ENCODE assay signal across 18 cellular contexts in the genomic region with DNA sequence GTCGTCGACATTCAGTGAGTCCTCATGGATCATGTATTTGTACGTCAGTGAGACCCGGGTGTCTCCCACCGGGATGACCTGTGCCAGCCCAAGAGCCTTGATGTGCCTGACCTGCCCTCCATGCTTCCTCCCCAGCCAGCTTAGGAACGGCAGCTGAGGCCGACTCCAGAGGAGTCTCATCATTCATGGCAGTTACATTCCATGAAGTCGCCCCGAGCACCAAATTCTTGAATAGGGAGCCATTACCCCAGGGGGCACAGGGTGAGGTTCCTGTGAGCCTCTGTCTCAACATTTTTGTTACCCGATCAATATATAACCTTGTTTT.
DNase-seq lines count a peak whose midpoint lies in the region; ATAC-seq and TF ChIP-seq lines count a peak whose summit lies in the region.
"Had no signal": no experiment of that assay in that cellular context is flagged by ENCODE, and none has a peak within 500 bp of the region (broad histone marks: within the 10 kb centered on the region; RNA-seq: fewer than 3 reads in every experiment).

No MANE protein-coding gene starts in this region.

- H3K4me3 Mint-ChIP-seq in activated T-cell treated with anti-CD3 and anti-CD28 coated beads, Interleukin-2, amount 50 U/mL, for 24 hours = no peak overlapping the region
- no peak overlapping the region for H3K4me3 Mint-ChIP-seq in activated T-cell treated with anti-CD3 and anti-CD28 coated beads, Interleukin-2, amount 50 U/mL, for 72 hours
- no peak overlapping the region for H3K4me3 Mint-ChIP-seq in activated naive CD4-positive, alpha-beta T cell treated with anti-CD3 and anti-CD28 coated beads, Interleukin-2, amount 10 ng/mL, durations not matched to agents 7 days and 5 days
- H3K4me3 Mint-ChIP-seq: B cell; CD8-positive, alpha-beta T cell had no signal

- peaks cover 4% of the 10 kb centered on the region for H4K20me1 ChIP-seq in osteoblast (ENCODE audit: insufficient read depth, low read length)
- H4K20me1 ChIP-seq: BLaER1 treated with 17β-estradiol and CSF1 and Interleukin-3, amounts not matched to agents 10 nM and 100 nM had no signal

- no peak for TF ChIP-seq POLR2A in Peyer's patch (IDR thresholded peaks at IDR 0.05)

- H3K4me2 ChIP-seq in osteoblast (ENCODE audit: insufficient read depth, low read length) = no peak overlapping the region
- H3K4me2 ChIP-seq: BLaER1 treated with 17β-estradiol and CSF1 and Interleukin-3, amounts not matched to agents 10 nM and 100 nM had no signal

- DNase-seq in activated T-cell treated with anti-CD3 and anti-CD28 coated beads, Interleukin-2, amount 50 U/mL, for 24 hours = peak; percentile 18
- DNase-seq in activated T-cell treated with anti-CD3 and anti-CD28 coated beads, Interleukin-2, amount 50 U/mL, for 72 hours = no peak
- peak in 2 of 3 donors; percentile 28 to 29 for DNase-seq in Peyer's patch
- peak; percentile 29 for DNase-seq in islet precursor cell
- DNase-seq in osteoblast (ENCODE audit: insufficient read length, low spot score, missing footprints) = peak; percentile 42
- no peak for DNase-seq in activated naive CD4-positive, alpha-beta T cell treated with anti-CD3 and anti-CD28 coated beads, Interleukin-2, amount 10 ng/mL, durations not matched to agents 7 days and 5 days
- DNase-seq in inferior parietal cortex (ENCODE audit: extremely low spot score) = no peak
- DNase-seq: 8988T; Calu3; CD8-positive, alpha-beta T cell; DND-41; EL; GM23248 had no signal

- no peak overlapping the region for H3K27ac ChIP-seq in Peyer's patch
- H3K27ac ChIP-seq in osteoblast (ENCODE audit: low read depth, low read length) = no peak overlapping the region
- H3K27ac ChIP-seq: BLaER1 treated with 17β-estradiol and CSF1 and Interleukin-3, amounts not matched to agents 10 nM and 100 nM; GM23248; HL-60 had no signal

- H3K36me3 ChIP-seq in Peyer's patch = no peaks in the 10 kb centered on the region
- peaks cover 64% of the 10 kb centered on the region for H3K36me3 ChIP-seq in osteoblast (ENCODE audit: insufficient read depth, low read length)
- H3K36me3 ChIP-seq: BLaER1 treated with 17β-estradiol and CSF1 and Interleukin-3, amounts not matched to agents 10 nM and 100 nM; HAP-1 had no signal

- no peaks in the 10 kb centered on the region for H3K27me3 ChIP-seq in Peyer's patch
- no peaks in the 10 kb centered on the region for H3K27me3 ChIP-seq in osteoblast (ENCODE audit: insufficient read depth, low read length)
- H3K27me3 ChIP-seq: BLaER1 treated with 17β-estradiol and CSF1 and Interleukin-3, amounts not matched to agents 10 nM and 100 nM had no signal

- no peak overlapping the region for H2AFZ ChIP-seq in osteoblast (ENCODE audit: low read length)
- H2AFZ ChIP-seq: GM23248 had no signal

- H3K4me1 ChIP-seq in Peyer's patch (no peaks in the 10 kb centered on the region), osteoblast (ENCODE audit: insufficient read depth, low read length) (no peaks in the 10 kb centered on the region)
- H3K4me1 ChIP-seq: BLaER1 treated with 17β-estradiol and CSF1 and Interleukin-3, amounts not matched to agents 10 nM and 100 nM; HAP-1 had no signal

- no peaks in the 10 kb centered on the region for H3K36me3 Mint-ChIP-seq in activated T-cell treated with anti-CD3 and anti-CD28 coated beads, Interleukin-2, amount 50 U/mL, for 24 hours (ENCODE audit: low read depth)
- H3K36me3 Mint-ChIP-seq in activated T-cell treated with anti-CD3 and anti-CD28 coated beads, Interleukin-2, amount 50 U/mL, for 72 hours (ENCODE audit: insufficient read depth in 2 of 2) = no peaks in the 10 kb centered on the region
- H3K36me3 Mint-ChIP-seq in activated naive CD4-positive, alpha-beta T cell treated with anti-CD3 and anti-CD28 coated beads, Interleukin-2, amount 10 ng/mL, durations not matched to agents 7 days and 5 days = no peaks in the 10 kb centered on the region
- H3K36me3 Mint-ChIP-seq: CD8-positive, alpha-beta T cell had no signal

- CTCF ChIA-PET in activated naive CD4-positive, alpha-beta T cell treated with anti-CD3 and anti-CD28 coated beads, Interleukin-2, amount 10 ng/mL, durations not matched to agents 7 days and 5 days (lab: Charles Lee) = no interaction called here

- H3K79me2 ChIP-seq in osteoblast (ENCODE audit: insufficient read depth, low read length) = no peaks in the 10 kb centered on the region

- no peaks in the 10 kb centered on the region for H3K4me1 Mint-ChIP-seq in activated T-cell treated with anti-CD3 and anti-CD28 coated beads, Interleukin-2, amount 50 U/mL, for 24 hours (ENCODE audit: low read depth)
- H3K4me1 Mint-ChIP-seq in activated T-cell treated with anti-CD3 and anti-CD28 coated beads, Interleukin-2, amount 50 U/mL, for 72 hours (ENCODE audit: low read depth) = no peaks in the 10 kb centered on the region
- no peaks in the 10 kb centered on the region for H3K4me1 Mint-ChIP-seq in activated naive CD4-positive, alpha-beta T cell treated with anti-CD3 and anti-CD28 coated beads, Interleukin-2, amount 10 ng/mL, durations not matched to agents 7 days and 5 days
- H3K4me1 Mint-ChIP-seq: B cell had no signal

- no peak for ATAC-seq in activated T-cell treated with anti-CD3 and anti-CD28 coated beads, Interleukin-2, amount 50 U/mL, for 72 hours (replicated peaks in 1 of 2)
- no peak for ATAC-seq in HG03442 (IDR thresholded peaks at IDR 0.05; ENCODE audit: unreplicated experiment)
- ATAC-seq: CD8-positive, alpha-beta T cell had no signal

- TF ChIP-seq CTCF in Peyer's patch (IDR thresholded peaks at IDR 0.05) (no peak), osteoblast (IDR thresholded peaks at IDR 0.05; ENCODE audit: extremely low read depth, low read depth, low read length) (no peak)

- H3K9me3 Mint-ChIP-seq in activated T-cell treated with anti-CD3 and anti-CD28 coated beads, Interleukin-2, amount 50 U/mL, for 24 hours = no peaks in the 10 kb centered on the region
- no peaks in the 10 kb centered on the region for H3K9me3 Mint-ChIP-seq in activated T-cell treated with anti-CD3 and anti-CD28 coated beads, Interleukin-2, amount 50 U/mL, for 72 hours
- peaks cover 4% of the 10 kb centered on the region for H3K9me3 Mint-ChIP-seq in activated naive CD4-positive, alpha-beta T cell treated with anti-CD3 and anti-CD28 coated beads, Interleukin-2, amount 10 ng/mL, durations not matched to agents 7 days and 5 days
- H3K9me3 Mint-ChIP-seq: CD8-positive, alpha-beta T cell had no signal

- H3K4me3 ChIP-seq in Peyer's patch (no peak overlapping the region), osteoblast (ENCODE audit: insufficient read depth, low read length) (no peak overlapping the region)
- H3K4me3 ChIP-seq: BLaER1 treated with 17β-estradiol and CSF1 and Interleukin-3, amounts not matched to agents 10 nM and 100 nM; GM23248; HAP-1 had no signal

- H3K27ac Mint-ChIP-seq in activated T-cell treated with anti-CD3 and anti-CD28 coated beads, Interleukin-2, amount 50 U/mL, for 24 hours = no peak overlapping the region
- no peak overlapping the region for H3K27ac Mint-ChIP-seq in activated T-cell treated with anti-CD3 and anti-CD28 coated beads, Interleukin-2, amount 50 U/mL, for 72 hours
- H3K27ac Mint-ChIP-seq in activated naive CD4-positive, alpha-beta T cell treated with anti-CD3 and anti-CD28 coated beads, Interleukin-2, amount 10 ng/mL, durations not matched to agents 7 days and 5 days = no peak overlapping the region
- H3K27ac Mint-ChIP-seq: B cell; CD8-positive, alpha-beta T cell had no signal

- H3K9me3 ChIP-seq in Peyer's patch = no peaks in the 10 kb centered on the region
- H3K9me3 ChIP-seq in osteoblast (ENCODE audit: low read depth, low read length) = no peaks in the 10 kb centered on the region
- H3K9me3 ChIP-seq: HAP-1 had no signal

- no peaks in the 10 kb centered on the region for H3K27me3 Mint-ChIP-seq in activated T-cell treated with anti-CD3 and anti-CD28 coated beads, Interleukin-2, amount 50 U/mL, for 24 hours
- no peaks in the 10 kb centered on the region for H3K27me3 Mint-ChIP-seq in activated T-cell treated with anti-CD3 and anti-CD28 coated beads, Interleukin-2, amount 50 U/mL, for 72 hours (ENCODE audit: low read depth)
- H3K27me3 Mint-ChIP-seq in activated naive CD4-positive, alpha-beta T cell treated with anti-CD3 and anti-CD28 coated beads, Interleukin-2, amount 10 ng/mL, durations not matched to agents 7 days and 5 days = no peaks in the 10 kb centered on the region
- H3K27me3 Mint-ChIP-seq: B cell had no signal

Comparison
In these comparisons a context has a peak if more than half of its experiments do, and no peak if none do; other contexts are left out.
1. DNase-seq: peak in activated T-cell treated with anti-CD3 and anti-CD28 coated beads, Interleukin-2, amount 50 U/mL, for 24 hours (single experiment), Peyer's patch (2 of 3), islet precursor cell (single experiment) and osteoblast (single experiment); none in activated T-cell treated with anti-CD3 and anti-CD28 coated beads, Interleukin-2, amount 50 U/mL, for 72 hours (0 of 2), activated naive CD4-positive, alpha-beta T cell treated with anti-CD3 and anti-CD28 coated beads, Interleukin-2, amount 10 ng/mL, durations not matched to agents 7 days and 5 days (single experiment) and inferior parietal cortex (single experiment).